In the genomic region with DNA sequence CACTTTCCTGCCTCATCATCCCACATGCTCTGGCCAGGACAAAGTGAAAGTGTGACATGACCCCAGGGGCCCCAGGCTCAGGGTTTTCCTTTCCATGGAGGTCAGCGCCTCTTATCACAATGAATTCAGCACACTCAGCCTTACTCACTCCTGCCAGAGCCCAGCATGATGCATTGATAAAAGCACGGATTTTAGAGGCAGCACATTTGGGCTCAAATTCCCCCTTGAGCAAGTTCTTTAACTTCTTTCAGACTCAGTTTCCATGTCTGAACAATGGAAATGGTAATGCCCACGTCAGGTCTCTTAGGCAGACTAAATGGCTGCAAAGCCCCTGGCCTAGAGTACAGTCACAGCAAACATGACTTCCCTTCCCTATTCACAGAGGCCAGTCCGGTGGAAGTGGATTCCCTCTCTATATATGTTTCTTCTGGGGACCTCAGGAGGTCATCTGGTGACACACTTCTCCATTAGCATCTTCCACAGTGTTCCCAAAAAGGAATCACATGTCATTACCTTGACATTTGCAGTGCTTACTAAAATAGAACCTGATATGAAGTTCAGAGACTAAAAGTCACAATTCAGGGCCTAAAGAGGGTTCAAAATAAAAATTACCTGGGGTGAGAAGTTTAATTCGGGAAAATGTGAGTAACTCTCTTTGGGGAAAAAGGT, we compare ENCODE assay signal across 16 cellular contexts. TPM values are rescaled to one million over a fixed set of nuclear protein-coding genes. Genes with fewer than 3 reads are reported as not detected.
DNase-seq lines count a peak whose midpoint lies in the region; ATAC-seq and TF ChIP-seq lines count a peak whose summit lies in the region.
"Had no signal": no experiment of that assay in that cellular context is flagged by ENCODE, and none has a peak within 500 bp of the region (broad histone marks: within the 10 kb centered on the region; RNA-seq: fewer than 3 reads in every experiment).

No MANE protein-coding gene starts in this region.

- no peak overlapping the region for H3K4me3 Mint-ChIP-seq in endothelial cell (ENCODE audit: unreplicated experiment)
- H3K4me3 Mint-ChIP-seq: activated CD4-positive, alpha-beta T cell treated with anti-CD3 and anti-CD28 coated beads, Interleukin-2, amount 10 ng/mL, durations not matched to agents 7 days and 5 days; B cell; immature natural killer cell; naive thymus-derived CD4-positive, alpha-beta T cell had no signal

- CTCF ChIA-PET in PC-3 (lab: Charles Lee) = no interaction called here

- H3F3A ChIP-seq in PC-3 (ENCODE audit: low read length, unreplicated experiment) = no peaks in the 10 kb centered on the region

- no TSS peak for BruUV-seq in PC-3 (replicated peaks; lab: Mats Ljungman, UMichigan)

- H3K4me1 Mint-ChIP-seq in endothelial cell (ENCODE audit: unreplicated experiment) = peaks cover 20% of the 10 kb centered on the region
- H3K4me1 Mint-ChIP-seq: B cell, immature natural killer cell had no signal

- no peaks in the 10 kb centered on the region for H3K9me3 ChIP-seq in PC-3 (ENCODE audit: low read length)
- H3K9me3 ChIP-seq in mesodermal cell (ENCODE audit: control insufficient read depth, low read length) = no peaks in the 10 kb centered on the region
- H3K9me3 ChIP-seq in effector memory CD4-positive, alpha-beta T cell (ENCODE audit: control insufficient read depth, low read length) = no peaks in the 10 kb centered on the region
- H3K9me3 ChIP-seq: tibial artery had no signal

- H3K9me3 Mint-ChIP-seq in endothelial cell (ENCODE audit: unreplicated experiment) = no peaks in the 10 kb centered on the region
- H3K9me3 Mint-ChIP-seq: activated CD4-positive, alpha-beta T cell treated with anti-CD3 and anti-CD28 coated beads, Interleukin-2, amount 10 ng/mL, durations not matched to agents 7 days and 5 days; immature natural killer cell; naive thymus-derived CD4-positive, alpha-beta T cell had no signal

- H3K27ac ChIP-seq in PC-3 (ENCODE audit: low read length) (peak overlapping the region; percentile 98), mesodermal cell (ENCODE audit: low read depth, low read length, severe bottlenecking) (peak overlapping the region; percentile 24)
- no peak overlapping the region for H3K27ac ChIP-seq in effector memory CD4-positive, alpha-beta T cell (ENCODE audit: insufficient read depth, low read length, poor library complexity, severe bottlenecking)
- H3K27ac ChIP-seq: tibial artery had no signal

- H4K20me1 ChIP-seq in PC-3 (ENCODE audit: low read length) = no peaks in the 10 kb centered on the region

- DNase-seq in ELF-1 (ENCODE audit: low read depth, low spot score) (peak; percentile 77), PC-3 (peak; percentile 17), endothelial cell (ENCODE audit: low spot score) (no peak), cerebellar nuclear complex (lab: John Stamatoyannopoulos, UW) (no peak), AG08396 (ENCODE audit: low spot score) (no peak)
- DNase-seq in effector memory CD4-positive, alpha-beta T cell = no peak
- DNase-seq: activated CD4-positive, alpha-beta T cell treated with anti-CD3 and anti-CD28 coated beads, Interleukin-2, amount 10 ng/mL, durations not matched to agents 7 days and 5 days; activated T-cell treated with anti-CD3 and anti-CD28 coated beads, Interleukin-2, amount 50 U/mL, for 48 hours; immature natural killer cell; naive thymus-derived CD4-positive, alpha-beta T cell; NCI-H1694; tibial artery had no signal

- WGBS in mesodermal cell (ENCODE audit: insufficient coverage in 2 of 2), 2 experiments = 49 to 56% methylated on average over 4 to 5 of the region's 5 CpGs

- TF ChIP-seq CTCF in PC-3 (conservative IDR thresholded peaks at IDR 0.05; ENCODE audit: low read depth, low read length) (no peak), endothelial cell (IDR thresholded peaks at IDR 0.05; ENCODE audit: unreplicated experiment) (no peak)

- peaks cover 39% of the 10 kb centered on the region for H3K4me1 ChIP-seq in PC-3 (ENCODE audit: insufficient read depth, low read length)
- H3K4me1 ChIP-seq in mesodermal cell (ENCODE audit: control insufficient read depth, insufficient read depth, low read length, poor library complexity, severe bottlenecking) = peaks cover 27% of the 10 kb centered on the region
- no peaks in the 10 kb centered on the region for H3K4me1 ChIP-seq in effector memory CD4-positive, alpha-beta T cell (ENCODE audit: control insufficient read depth, insufficient read depth, low read length, poor library complexity, severe bottlenecking)

- peak overlapping the region; percentile 73 for H3K27ac Mint-ChIP-seq in endothelial cell (ENCODE audit: unreplicated experiment)
- H3K27ac Mint-ChIP-seq: activated CD4-positive, alpha-beta T cell treated with anti-CD3 and anti-CD28 coated beads, Interleukin-2, amount 10 ng/mL, durations not matched to agents 7 days and 5 days; B cell; immature natural killer cell had no signal

- peak overlapping the region; percentile 73 for H3K9ac ChIP-seq in PC-3 (ENCODE audit: low read length)

- no peaks in the 10 kb centered on the region for H3K36me3 ChIP-seq in PC-3 (ENCODE audit: low read depth, low read length)
- H3K36me3 ChIP-seq in mesodermal cell (ENCODE audit: control insufficient read depth, insufficient read depth, low read length) = no peaks in the 10 kb centered on the region
- no peaks in the 10 kb centered on the region for H3K36me3 ChIP-seq in effector memory CD4-positive, alpha-beta T cell (ENCODE audit: control insufficient read depth, insufficient read depth, low read length)
- H3K36me3 ChIP-seq: tibial artery had no signal

- intact Hi-C loops in PC-3 (cut with micrococcal nuclease) = loop anchor here (10.0 kb wide), 1 partner anchor 121 kb away; no protein-coding TSS in a partner anchor

- no peaks in the 10 kb centered on the region for H3K36me3 Mint-ChIP-seq in endothelial cell (ENCODE audit: low read depth, unreplicated experiment)
- H3K36me3 Mint-ChIP-seq: immature natural killer cell; naive thymus-derived CD4-positive, alpha-beta T cell had no signal

- peak overlapping the region; percentile 41; the same call in 1 of the 2 replicates for H2AFZ ChIP-seq in PC-3 (ENCODE audit: low read length)

- H3K4me3 ChIP-seq in PC-3 (ENCODE audit: low read length) = no peak overlapping the region
- no peak overlapping the region for H3K4me3 ChIP-seq in mesodermal cell (ENCODE audit: extremely low read depth, insufficient read depth, low read length, poor library complexity, severe bottlenecking)
- no peak overlapping the region for H3K4me3 ChIP-seq in effector memory CD4-positive, alpha-beta T cell (ENCODE audit: insufficient read depth, low read depth, low read length, poor library complexity, severe bottlenecking)
- H3K4me3 ChIP-seq: tibial artery had no signal

- H3K27me3 ChIP-seq in PC-3 (ENCODE audit: low read length) = no peaks in the 10 kb centered on the region
- H3K27me3 ChIP-seq in effector memory CD4-positive, alpha-beta T cell (replicated peaks; ENCODE audit: control insufficient read depth, insufficient read depth, low read length, poor library complexity, severe bottlenecking) = no peaks in the 10 kb centered on the region
- H3K27me3 ChIP-seq: tibial artery had no signal

- H3K4me2 ChIP-seq in PC-3 (ENCODE audit: low read length) = peak overlapping the region; percentile 30; the same call in 1 of the 2 replicates

- peaks cover 4% of the 10 kb centered on the region for H3K27me3 Mint-ChIP-seq in endothelial cell (ENCODE audit: unreplicated experiment)
- H3K27me3 Mint-ChIP-seq: activated CD4-positive, alpha-beta T cell treated with anti-CD3 and anti-CD28 coated beads, Interleukin-2, amount 10 ng/mL, durations not matched to agents 7 days and 5 days; B cell had no signal

- H3K9me2 ChIP-seq in PC-3 (replicated peaks; ENCODE audit: low read length) = no peaks in the 10 kb centered on the region

- POLR2A ChIA-PET in PC-3 (lab: Charles Lee; ENCODE audit: unreplicated experiment) = no interaction called here

- no peak for ATAC-seq in PC-3
- no peak for ATAC-seq in HG03045 (IDR thresholded peaks at IDR 0.05; ENCODE audit: unreplicated experiment)
- ATAC-seq: naive thymus-derived CD4-positive, alpha-beta T cell had no signal

- no peaks in the 10 kb centered on the region for H3K79me2 ChIP-seq in PC-3 (ENCODE audit: low read length)

RNA-seq across cellular contexts. Expression of a gene that starts 55.4 kb away (rescaled TPM):
- total RNA-seq in PC-3 (2014; rRNA removed) (0.12 and 0.47 TPM in 2 replicates), endothelial cell (ENCODE audit: unreplicated experiment) (150 TPM)
- 2.2 TPM for polyA plus RNA-seq in mesodermal cell (2013, experiment 1 of 2)
- polyA plus RNA-seq in mesodermal cell (2013, experiment 2 of 2) = 0.96 TPM
- total RNA-seq: activated CD4-positive, alpha-beta T cell treated with anti-CD3 and anti-CD28 coated beads, Interleukin-2, amount 10 ng/mL, durations not matched to agents 7 days and 5 days; NCI-H460 had no signal

Comparison
In these comparisons a context has a peak if more than half of its experiments do, and no peak if none do; other contexts are left out.
1. DNase-seq: peak in ELF-1 (single experiment) and PC-3 (single experiment); none in endothelial cell (single experiment), cerebellar nuclear complex (0 of 2), AG08396 (single experiment) and effector memory CD4-positive, alpha-beta T cell (0 of 3).
2. RNA of a gene that starts 55.4 kb away (total RNA-seq): 150 TPM in endothelial cell (single experiment); 0.12 to 0.47 TPM in PC-3; every median in the first group is over 100 times any median in the second.